16 cellular contexts compared by ENCODE assay signal in genomic region chr3:141233457-141234161, GRCh38. TPM values are rescaled to one million over a fixed set of nuclear protein-coding genes. Genes with fewer than 3 reads are reported as not detected.
DNase-seq lines count a peak whose midpoint lies in the region; ATAC-seq and TF ChIP-seq lines count a peak whose summit lies in the region.
"Had no signal": no experiment of that assay in that cellular context is flagged by ENCODE, and none has a peak within 500 bp of the region (broad histone marks: within the 10 kb centered on the region; RNA-seq: fewer than 3 reads in every experiment).

No MANE protein-coding gene starts in this region.

- peaks cover 68% of the 10 kb centered on the region for H3K4me1 Mint-ChIP-seq in activated CD4-positive, alpha-beta T cell treated with anti-CD3 and anti-CD28 coated beads, Interleukin-2, amount 10 ng/mL, durations not matched to agents 24 days and 14 days
- peaks cover 49% of the 10 kb centered on the region for H3K4me1 Mint-ChIP-seq in central memory CD8-positive, alpha-beta T cell
- peaks cover 23% of the 10 kb centered on the region for H3K4me1 Mint-ChIP-seq in osteocyte (ENCODE audit: unreplicated experiment)

- no peak for TF ChIP-seq CTCF in osteocyte (IDR thresholded peaks at IDR 0.05)

- H3K27me3 Mint-ChIP-seq in activated CD4-positive, alpha-beta T cell treated with anti-CD3 and anti-CD28 coated beads, Interleukin-2, amount 10 ng/mL, durations not matched to agents 24 days and 14 days = peaks cover 2% of the 10 kb centered on the region
- no peaks in the 10 kb centered on the region for H3K27me3 Mint-ChIP-seq in central memory CD8-positive, alpha-beta T cell
- no peaks in the 10 kb centered on the region for H3K27me3 Mint-ChIP-seq in osteocyte (ENCODE audit: unreplicated experiment)

- ATAC-seq in central memory CD8-positive, alpha-beta T cell (replicated peaks; ENCODE audit: extremely low read depth, poor library complexity, severe bottlenecking) = no peak
- ATAC-seq in HG03457 (IDR thresholded peaks at IDR 0.05; ENCODE audit: unreplicated experiment) = no peak
- no peak for ATAC-seq in HG03175 (IDR thresholded peaks at IDR 0.05; ENCODE audit: unreplicated experiment)
- ATAC-seq: activated CD4-positive, CD25-positive, alpha-beta regulatory T cell treated with anti-CD3 and anti-CD28 coated beads, Interleukin-2, amount 50 U/mL, for 24 hours; Panc1 had no signal

- peak; percentile 55 for DNase-seq in activated CD4-positive, alpha-beta T cell treated with anti-CD3 and anti-CD28 coated beads, Interleukin-2, amount 10 ng/mL, durations not matched to agents 24 days and 14 days
- DNase-seq in activated CD4-positive, alpha-beta T cell treated with anti-CD3 and anti-CD28 coated beads for 48 hours = no peak
- no peak for DNase-seq in Jurkat, Clone E6-1 (ENCODE audit: low read depth, low spot score)
- no peak for DNase-seq in central memory CD8-positive, alpha-beta T cell (ENCODE audit: low spot score in 2 of 2)
- peak; percentile 56 for DNase-seq in osteocyte (ENCODE audit: extremely low spot score, unreplicated experiment)
- DNase-seq in AG08396 (ENCODE audit: low spot score) = no peak
- DNase-seq: brain microvascular endothelial cell; DMS79; hippocampal formation; NCI-H524 treated with DMSO at 0.1 percent for 48 hours; sigmoid colon; stimulated activated CD4-positive, alpha-beta T cell treated with anti-CD3 and anti-CD28 coated beads, Interleukin-4, amount 100 ng/mL, for 24 hours had no signal

- intact Hi-C loops in activated CD4-positive, alpha-beta T cell treated with anti-CD3 and anti-CD28 coated beads, Interleukin-2, amount 10 ng/mL, durations not matched to agents 24 days and 14 days (cut with micrococcal nuclease) = loop anchor here (5.0 kb wide), 3 partner anchors 179 to 1214 kb away; partner anchors contain the start of genes ATP1B3 and XRN1

- peaks cover 21% of the 10 kb centered on the region for H3K36me3 Mint-ChIP-seq in activated CD4-positive, alpha-beta T cell treated with anti-CD3 and anti-CD28 coated beads, Interleukin-2, amount 10 ng/mL, durations not matched to agents 24 days and 14 days (ENCODE audit: low read depth)
- peaks cover 4% of the 10 kb centered on the region for H3K36me3 Mint-ChIP-seq in central memory CD8-positive, alpha-beta T cell (ENCODE audit: insufficient read depth)
- H3K36me3 Mint-ChIP-seq in osteocyte (ENCODE audit: unreplicated experiment) = peaks cover 7% of the 10 kb centered on the region

- peaks cover under 1% of the 10 kb centered on the region for H3K9me3 Mint-ChIP-seq in activated CD4-positive, alpha-beta T cell treated with anti-CD3 and anti-CD28 coated beads, Interleukin-2, amount 10 ng/mL, durations not matched to agents 24 days and 14 days
- no peaks in the 10 kb centered on the region for H3K9me3 Mint-ChIP-seq in central memory CD8-positive, alpha-beta T cell
- no peaks in the 10 kb centered on the region for H3K9me3 Mint-ChIP-seq in osteocyte (ENCODE audit: unreplicated experiment)

- H3K4me3 ChIP-seq in Jurkat, Clone E6-1 (ENCODE audit: low read length) = peak overlapping the region; percentile 90

- no peak overlapping the region for H3K27ac Mint-ChIP-seq in activated CD4-positive, alpha-beta T cell treated with anti-CD3 and anti-CD28 coated beads, Interleukin-2, amount 10 ng/mL, durations not matched to agents 24 days and 14 days
- no peak overlapping the region for H3K27ac Mint-ChIP-seq in central memory CD8-positive, alpha-beta T cell (ENCODE audit: low read depth)
- H3K27ac Mint-ChIP-seq in osteocyte (ENCODE audit: unreplicated experiment) = no peak overlapping the region

- peak overlapping the region; percentile 87 for H3K4me3 Mint-ChIP-seq in activated CD4-positive, alpha-beta T cell treated with anti-CD3 and anti-CD28 coated beads, Interleukin-2, amount 10 ng/mL, durations not matched to agents 24 days and 14 days
- H3K4me3 Mint-ChIP-seq in central memory CD8-positive, alpha-beta T cell = peak overlapping the region; percentile 88
- H3K4me3 Mint-ChIP-seq in osteocyte (ENCODE audit: unreplicated experiment) = peak overlapping the region; percentile 10

RNA-seq across cellular contexts. Expression of gene PXYLP1, which starts 2.0 kb away (rescaled TPM):
- total RNA-seq in activated CD4-positive, alpha-beta T cell treated with anti-CD3 and anti-CD28 coated beads, Interleukin-2, amount 10 ng/mL, durations not matched to agents 24 days and 14 days = 10.7 and 11.7 TPM in 2 replicates
- 22.2 TPM for polyA plus RNA-seq in Jurkat, Clone E6-1 (2012; ENCODE audit: insufficient read depth, insufficient read length)
- 21.2 and 21.9 TPM in 2 replicates for total RNA-seq in osteocyte

Comparison
In these comparisons a context has a peak if more than half of its experiments do, and no peak if none do; other contexts are left out.
1. DNase-seq: peak in activated CD4-positive, alpha-beta T cell treated with anti-CD3 and anti-CD28 coated beads, Interleukin-2, amount 10 ng/mL, durations not matched to agents 24 days and 14 days (single experiment) and osteocyte (single experiment); none in activated CD4-positive, alpha-beta T cell treated with anti-CD3 and anti-CD28 coated beads for 48 hours (single experiment), Jurkat, Clone E6-1 (single experiment), central memory CD8-positive, alpha-beta T cell (0 of 2) and AG08396 (single experiment).
2. H3K4me3 Mint-ChIP-seq: peak in every context shown above with its lines; median percentile 88 in central memory CD8-positive, alpha-beta T cell; 87 in activated CD4-positive, alpha-beta T cell treated with anti-CD3 and anti-CD28 coated beads, Interleukin-2, amount 10 ng/mL, durations not matched to agents 24 days and 14 days; 10 in osteocyte.